8 cellular contexts compared by ENCODE assay signal in the genomic region with DNA sequence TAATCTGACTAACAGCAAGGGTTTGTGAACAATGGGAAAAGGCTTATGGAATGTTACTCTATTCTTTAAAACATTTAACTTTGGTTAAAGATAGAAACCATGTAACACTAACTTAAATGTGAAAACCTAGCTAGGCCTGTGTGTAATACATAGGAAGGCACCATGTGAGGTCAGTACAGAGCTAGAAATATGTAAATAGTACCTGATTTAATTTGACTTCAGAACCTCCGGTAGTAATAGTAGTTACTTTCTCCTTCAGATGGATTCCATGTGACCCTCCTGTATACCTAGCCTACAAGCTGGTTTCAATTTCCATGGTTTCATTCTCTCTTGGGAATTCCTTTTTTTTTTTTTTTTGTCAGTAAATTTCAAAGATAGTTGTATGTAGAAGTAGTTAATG. TPM values are rescaled to one million over a fixed set of nuclear protein-coding genes. Genes with fewer than 3 reads are reported as not detected.
A peak's percentile ranks its signal among the peaks of the same experiment; 100 is the strongest.
DNase-seq lines count a peak whose midpoint lies in the region; ATAC-seq, FAIRE-seq and TF ChIP-seq lines count a peak whose summit lies in the region.

No MANE protein-coding gene starts in this region.

- H3K27ac ChIP-seq in hepatocyte: peak overlapping the region; percentile 94

- FAIRE-seq in D721Med (lab: Jason Lieb, UNC): no peak

- peak; percentile 66 for ATAC-seq in GM19043 (IDR thresholded peaks at IDR 0.05; ENCODE audit: low read depth, unreplicated experiment)
- peak; percentile 74 for ATAC-seq in HG03175 (IDR thresholded peaks at IDR 0.05; ENCODE audit: unreplicated experiment)
- ATAC-seq in activated naive CD8-positive, alpha-beta T cell treated with anti-CD3 and anti-CD28 coated beads, Interleukin-2, amount 50 U/mL, for 24 hours: peak; percentile 63

- H4K20me1 ChIP-seq in hepatocyte (ENCODE audit: insufficient read depth, poor library complexity, severe bottlenecking): peaks cover 33% of the 10 kb centered on the region

- H3K4me1 Mint-ChIP-seq in activated naive CD8-positive, alpha-beta T cell treated with anti-CD3 and anti-CD28 coated beads, Interleukin-2, amount 50 U/mL, for 24 hours: peaks cover 52% of the 10 kb centered on the region

- H3K9me3 Mint-ChIP-seq in activated naive CD8-positive, alpha-beta T cell treated with anti-CD3 and anti-CD28 coated beads, Interleukin-2, amount 50 U/mL, for 24 hours: no peaks in the 10 kb centered on the region

- TF ChIP-seq CTCF in D721Med (IDR thresholded peaks at IDR 0.05; ENCODE audit: insufficient read depth, missing control alignments) (peak; percentile 58), hepatocyte (IDR thresholded peaks at IDR 0.05; ENCODE audit: poor library complexity) (peak; percentile 61)

- H3K9me3 ChIP-seq in hepatocyte (ENCODE audit: low read depth): no peaks in the 10 kb centered on the region

- H3K27ac Mint-ChIP-seq in activated naive CD8-positive, alpha-beta T cell treated with anti-CD3 and anti-CD28 coated beads, Interleukin-2, amount 50 U/mL, for 24 hours: peak overlapping the region; percentile 93

- no peaks in the 10 kb centered on the region for H3K36me3 ChIP-seq in hepatocyte (replicated peaks; ENCODE audit: insufficient read depth, low read depth)

- H3K4me3 ChIP-seq in hepatocyte: peak overlapping the region; percentile 79
- peak overlapping the region; percentile 98 for H3K4me3 ChIP-seq in skeletal muscle cell (ENCODE audit: low read depth, low read length)

- H3K79me2 ChIP-seq in hepatocyte: peaks cover 67% of the 10 kb centered on the region

- no peaks in the 10 kb centered on the region for H3K9me2 ChIP-seq in hepatocyte (replicated peaks; ENCODE audit: insufficient read depth)

- H3K4me3 Mint-ChIP-seq in activated naive CD8-positive, alpha-beta T cell treated with anti-CD3 and anti-CD28 coated beads, Interleukin-2, amount 50 U/mL, for 24 hours: peak overlapping the region; percentile 97

- H3K36me3 Mint-ChIP-seq in activated naive CD8-positive, alpha-beta T cell treated with anti-CD3 and anti-CD28 coated beads, Interleukin-2, amount 50 U/mL, for 24 hours (ENCODE audit: low read depth): peaks cover 27% of the 10 kb centered on the region

- H3K4me1 ChIP-seq in hepatocyte (ENCODE audit: insufficient read depth): peaks cover 12% of the 10 kb centered on the region

- WGBS in hepatocyte (ENCODE audit: low lambda C conversion rate, missing lambda C conversion rate): 0% methylated on average over 1 of the region's 1 CpG

- H3K27me3 ChIP-seq in hepatocyte: no peaks in the 10 kb centered on the region

- DNase-seq in D721Med (ENCODE audit: insufficient read length, low spot score) (no peak), NCI-H446 (lab: John Stamatoyannopoulos, UW) (peak; percentile 19 to 58), hepatocyte (ENCODE audit: low spot score) (peak; percentile 73), skeletal muscle cell (ENCODE audit: low read depth) (peak; percentile 45), cerebellar nuclear complex (lab: John Stamatoyannopoulos, UW) (no peak)
- DNase-seq in activated naive CD8-positive, alpha-beta T cell treated with anti-CD3 and anti-CD28 coated beads, Interleukin-2, amount 50 U/mL, for 24 hours: no peak

- no peaks in the 10 kb centered on the region for H3K27me3 Mint-ChIP-seq in activated naive CD8-positive, alpha-beta T cell treated with anti-CD3 and anti-CD28 coated beads, Interleukin-2, amount 50 U/mL, for 24 hours

- H2AFZ ChIP-seq in hepatocyte: peak overlapping the region; percentile 38

- H3K4me2 ChIP-seq in hepatocyte: peak overlapping the region; percentile 79

RNA-seq across cellular contexts. Expression of gene MTF2, which starts 1.3 kb away (rescaled TPM):
- 29.7 and 30.5 TPM in 2 replicates for total RNA-seq in hepatocyte
- polyA plus RNA-seq in hepatocyte: 37.7 and 49.3 TPM in 2 replicates

Comparison
In these comparisons a context has a peak if more than half of its experiments do, and no peak if none do; other contexts are left out.
1. DNase-seq: peak in NCI-H446 (2 of 2), hepatocyte (single experiment) and skeletal muscle cell (single experiment); none in D721Med (single experiment), activated naive CD8-positive, alpha-beta T cell treated with anti-CD3 and anti-CD28 coated beads, Interleukin-2, amount 50 U/mL, for 24 hours (single experiment) and cerebellar nuclear complex (0 of 2).
2. Peak in every context shown above with its lines, with median percentiles within 50 percentile points of each other: ATAC-seq.